ENCODE assay signal across 9 cellular contexts in the genomic region with DNA sequence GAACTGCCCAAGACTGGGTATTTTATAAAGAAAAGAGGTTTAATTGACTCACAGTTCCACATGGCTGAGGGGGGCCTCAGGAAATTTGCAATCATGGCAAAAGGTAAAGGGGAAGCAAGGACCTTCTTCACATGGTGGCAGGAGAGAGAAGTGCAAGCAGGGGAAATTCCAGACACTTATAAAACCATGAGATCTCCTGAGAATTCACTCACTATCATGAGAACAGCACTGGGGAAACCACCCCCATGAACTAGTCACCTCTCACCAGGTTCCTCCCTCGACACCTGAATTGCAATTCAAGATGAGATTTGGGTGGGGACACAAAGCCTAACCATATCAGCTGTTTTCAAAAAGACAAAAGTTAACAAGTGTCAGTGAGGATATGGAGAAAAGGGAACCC.
"Had no signal": no experiment of that assay in that cellular context is flagged by ENCODE, and none has a peak within 500 bp of the region (broad histone marks: within the 10 kb centered on the region; RNA-seq: fewer than 3 reads in every experiment).

No MANE protein-coding gene starts in this region.

- H3K4me3 ChIP-seq: GM23248 had no signal

- H2AFZ ChIP-seq: GM23248 had no signal

- H3K27me3 Mint-ChIP-seq: IgD-negative memory B cell had no signal

- H3K4me2 ChIP-seq: KMS-11 had no signal

- H3K27ac Mint-ChIP-seq: H9, IgD-negative memory B cell had no signal

- H3K9ac ChIP-seq: GM23248, KMS-11 had no signal

- H3K4me3 Mint-ChIP-seq: H9, IgD-negative memory B cell had no signal

- DNase-seq: GM23248, H9, HCEC 1CT, KBM-7 had no signal

- H3K27ac ChIP-seq: GM23248, KMS-11 had no signal

- H3K4me1 Mint-ChIP-seq: H9, IgD-negative memory B cell had no signal

- H3K36me3 Mint-ChIP-seq: IgD-negative memory B cell had no signal

- FAIRE-seq: H1, H54, HTR-8/SVneo had no signal
